In the genomic region with DNA sequence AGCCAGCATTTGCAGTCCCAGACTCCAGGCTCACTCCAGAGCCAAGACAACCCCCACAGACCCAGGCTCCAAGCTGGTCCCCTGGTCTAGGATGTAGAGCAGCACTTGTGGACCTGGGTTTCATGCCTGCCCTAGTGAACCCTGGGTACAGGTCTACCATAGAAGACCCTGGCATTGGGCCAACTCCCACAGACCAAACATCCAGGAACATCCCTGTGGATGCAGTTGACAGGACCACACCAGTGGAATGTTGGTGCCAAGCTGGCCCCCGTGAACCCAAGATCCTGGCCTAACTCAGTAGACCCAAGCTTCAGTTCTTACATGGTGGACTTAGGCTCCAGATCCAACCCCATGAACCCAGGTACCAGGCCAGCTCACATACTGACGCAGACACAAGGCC, we compare ENCODE assay signal across 25 cellular contexts.
"Had no signal": no experiment of that assay in that cellular context is flagged by ENCODE, and none has a peak within 500 bp of the region (broad histone marks: within the 10 kb centered on the region; RNA-seq: fewer than 3 reads in every experiment).

No MANE protein-coding gene starts in this region.

- H3K9me3 ChIP-seq: esophagus squamous epithelium, gastrocnemius medialis, left lung, mucosa of descending colon had no signal

- DNase-seq: dermis blood vessel endothelial cell; dorsolateral prefrontal cortex; effector CD4-positive, alpha-beta T cell; effector memory CD4-positive, alpha-beta T cell; esophagus squamous epithelium; foreskin fibroblast; foreskin melanocyte; gastrocnemius medialis; glutamatergic neuron; head of caudate nucleus; heart right ventricle; hypothalamus; immature natural killer cell; islet precursor cell; left cardiac atrium; left lung; left ventricle myocardium superior; mammary epithelial cell; mucosa of descending colon; naive B cell had no signal

- FAIRE-seq: colon, endothelial cell of umbilical vein had no signal

- H3K27me3 ChIP-seq: dorsolateral prefrontal cortex, esophagus squamous epithelium, gastrocnemius medialis, heart right ventricle, left lung had no signal

- H3K27ac ChIP-seq: coronary artery, dorsolateral prefrontal cortex, esophagus squamous epithelium, gastrocnemius medialis, heart right ventricle, left lung had no signal

- ATAC-seq: esophagus mucosa, gastrocnemius medialis, left cardiac atrium, left lung, left ventricle myocardium superior, mucosa of descending colon had no signal

- H3K4me3 ChIP-seq: coronary artery, dorsolateral prefrontal cortex, esophagus squamous epithelium, gastrocnemius medialis, heart right ventricle, left lung, lung, mucosa of descending colon had no signal

- H3K4me1 ChIP-seq: esophagus squamous epithelium, gastrocnemius medialis had no signal
